8 cellular contexts compared by ENCODE assay signal in the genomic region with DNA sequence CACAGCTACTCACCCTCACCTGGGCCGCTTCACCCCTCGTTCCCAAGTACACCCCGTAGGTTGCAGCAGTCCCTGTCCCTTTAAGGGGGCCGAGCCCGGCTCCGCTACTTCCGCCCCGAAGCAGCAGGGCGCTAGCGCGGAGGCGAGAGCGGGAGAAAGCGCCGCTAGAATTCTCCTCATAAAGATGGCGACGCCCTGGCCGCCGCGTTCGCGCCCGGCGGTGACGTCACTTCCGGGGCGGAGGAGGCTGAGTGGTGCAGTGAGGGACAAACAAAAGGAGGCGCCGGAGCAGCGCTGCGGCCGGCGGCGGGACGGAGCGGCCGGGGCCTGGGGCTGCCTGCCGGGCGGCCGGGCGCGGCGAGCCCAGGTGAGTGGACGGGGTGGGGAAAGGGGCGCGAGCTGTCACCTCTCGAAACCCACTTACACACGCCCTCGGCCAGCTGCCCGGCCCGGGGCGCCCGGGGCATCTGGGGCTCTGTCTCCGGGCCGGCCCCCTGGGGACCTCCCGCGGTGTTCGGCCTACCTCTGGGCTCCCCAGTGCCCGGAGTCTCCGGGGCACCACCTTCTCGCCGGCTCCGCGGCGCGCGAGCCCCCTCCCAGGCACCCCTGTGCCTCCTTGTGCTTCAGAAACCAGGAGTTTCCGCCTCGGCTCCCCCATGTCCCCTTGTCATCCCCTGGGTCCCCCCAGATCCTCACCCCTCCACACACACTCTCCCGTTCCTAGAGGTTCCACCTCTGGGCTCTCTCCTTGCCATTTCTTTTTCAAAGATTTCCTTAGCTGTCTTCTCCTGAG. TPM values are rescaled to one million over a fixed set of nuclear protein-coding genes. Genes with fewer than 3 reads are reported as not detected.
DNase-seq lines count a peak whose midpoint lies in the region; ATAC-seq and TF ChIP-seq lines count a peak whose summit lies in the region.

A gene (minus strand): TSS at position 67 of the 793 bp plus-strand sequence. CDS start 36,545 bp downstream, outside the sequence.
A gene (plus strand): TSS at position 250 of the 793 bp plus-strand sequence. CDS start 25,032 bp downstream, outside the sequence.

- H4K8ac ChIP-seq in trophoblast cell (ENCODE audit: low read depth, low read length): peak within 1 kb of the TSS; percentile 80

- peak within 1 kb of the TSS; percentile 23 for H3K4ac ChIP-seq in trophoblast cell (ENCODE audit: low read depth, low read length)

- peak within 1 kb of the TSS; percentile 77 for H3K4me2 ChIP-seq in trophoblast cell (ENCODE audit: low read length)

- no peak within 1 kb of the TSS for H3K23ac ChIP-seq in trophoblast cell (ENCODE audit: low read length)

- peak within 1 kb of the TSS; percentile 91 for H3K27ac ChIP-seq in adipose tissue (ENCODE audit: low read depth, low read length)
- H3K27ac ChIP-seq in trophoblast cell (ENCODE audit: low read depth, low read length): peak within 1 kb of the TSS; percentile 46
- H3K27ac ChIP-seq in transverse colon: peak within 1 kb of the TSS; percentile 98 to 100 (median 98)

- H2AFZ ChIP-seq in trophoblast cell (ENCODE audit: insufficient read depth, low read length, poor library complexity): peak within 1 kb of the TSS; percentile 83

- no peak for TF ChIP-seq EP300 in transverse colon (IDR thresholded peaks at IDR 0.05; ENCODE audit: low read depth)

- peak within 1 kb of the TSS; percentile 72 for H2BK5ac ChIP-seq in trophoblast cell (ENCODE audit: low read depth, low read length, poor library complexity)

- peaks cover 10% of the 10 kb centered on the region for H3K79me1 ChIP-seq in trophoblast cell (ENCODE audit: low read length)

- H3K27ac Mint-ChIP-seq in T-cell: peak within 1 kb of the TSS; percentile 94 to 97

- peak within 1 kb of the TSS; percentile 40 for H4K12ac ChIP-seq in trophoblast cell (ENCODE audit: low read depth, low read length)

- POLR2A ChIA-PET in T-cell (lab: Charles Lee): interaction anchor here in 1 of 2 donors (0.5 kb wide), 1 partner anchor 45 kb away, joined by 3 read pairs; no protein-coding TSS in a partner anchor

- H3K4me3 ChIP-seq in trophoblast cell (ENCODE audit: low read depth, low read length): peak within 1 kb of the TSS; percentile 86
- H3K4me3 ChIP-seq in transverse colon: peak within 1 kb of the TSS; percentile 95 to 100 (median 98)

- intact Hi-C loops in cardiac septum (cut with DNase I): loop anchor here (2.0 kb wide), 1 partner anchor 39 kb away; a partner anchor contains a TSS
- intact Hi-C loops in transverse colon (cut with DNase I; ENCODE audit: low total_unique reads): loop anchor here (2.0 kb wide), 1 partner anchor 33 kb away; no protein-coding TSS in a partner anchor

- H3K9me3 Mint-ChIP-seq in T-cell: no peaks in the 10 kb centered on the region

- peak within 1 kb of the TSS; percentile 54 for H2BK120ac ChIP-seq in trophoblast cell (ENCODE audit: insufficient read depth, low read length, poor library complexity)

- H3K18ac ChIP-seq in trophoblast cell (ENCODE audit: low read length): peak within 1 kb of the TSS; percentile 82

- peaks cover 7% of the 10 kb centered on the region for H3K36me3 Mint-ChIP-seq in T-cell

- peak within 1 kb of the TSS; percentile 17 for H2AK5ac ChIP-seq in trophoblast cell (ENCODE audit: low read length)

- 0 to 1% (median 1%) methylated on average over 45 to 70 of the region's 70 CpGs for WGBS in adipose tissue, 3 donors
- WGBS in trophoblast cell (ENCODE audit: extremely low coverage, insufficient coverage, insufficient read length): no CpG with 5 or more reads among the region's 70 CpGs
- 0% methylated on average over 35 of the region's 70 CpGs; no CpG with 5 or more reads in 1 of the 2 donors for WGBS in transverse colon (ENCODE audit: low coverage in 1 of 2), 2 donors

- peaks cover 56 to 66% (median 63%) of the 10 kb centered on the region in 3 donors for H3K4me1 Mint-ChIP-seq in T-cell

- H3K79me2 ChIP-seq in trophoblast cell (ENCODE audit: control insufficient read depth, insufficient read depth, low read length, poor library complexity): peaks cover 25% of the 10 kb centered on the region

- H3K27me3 Mint-ChIP-seq in T-cell: no peaks in the 10 kb centered on the region

- H3K36me3 ChIP-seq in trophoblast cell (ENCODE audit: control insufficient read depth in 1 of 2, insufficient read depth in 2 of 2, low read length in 2 of 2) (peaks cover 13 to 27% of the 10 kb centered on the region in 2 experiments), transverse colon (peaks cover 0 to 8% (median 0%) of the 10 kb centered on the region in 4 donors)

- in situ Hi-C loops in GM13977 (cut with MboI; ENCODE audit: low pct_unique_long_range_greater_than_20kb, low sequenced_read_pairs, unreplicated experiment): no loop called here
- in situ Hi-C loops in transverse colon (cut with MboI; ENCODE audit: low pct_ligation_motif_present in 1 of 4, low pct_unique_long_range_greater_than_20kb in 1 of 4, low sequenced_read_pairs in 3 of 4): no loop called here

- H3K4me1 ChIP-seq in trophoblast cell (ENCODE audit: control insufficient read depth in 1 of 2, insufficient read depth in 2 of 2, low read length in 2 of 2) (peaks cover 8 to 14% of the 10 kb centered on the region in 2 experiments), transverse colon (peaks cover 6 to 48% (median 28%) of the 10 kb centered on the region in 4 donors)

- H2BK12ac ChIP-seq in trophoblast cell (ENCODE audit: low read length): peak within 1 kb of the TSS; percentile 29

- peak within 1 kb of the TSS; percentile 94 to 98 (median 97) for H3K4me3 Mint-ChIP-seq in T-cell

- TF ChIP-seq CTCF in GM13977 (IDR thresholded peaks at IDR 0.05; ENCODE audit: extremely low read depth, insufficient read depth, missing control alignments) (peak; percentile 0), transverse colon (IDR thresholded peaks at IDR 0.05) (peak in 1 of 5 experiments; percentile 21)

- no peak for TF ChIP-seq POLR2A in transverse colon (IDR thresholded peaks at IDR 0.05)

- peak within 1 kb of the TSS; percentile 48 for H3K14ac ChIP-seq in trophoblast cell (ENCODE audit: low read length)

- ATAC-seq in HG02870 (IDR thresholded peaks at IDR 0.05; ENCODE audit: unreplicated experiment) (peak; percentile 88), T-cell (replicated peaks in 1 of 4) (peak; percentile 94 to 96 (median 96))

- peak; percentile 97 for DNase-seq in GM13977 (ENCODE audit: low spot score)
- peak; percentile 93 for DNase-seq in NCI-H146 (lab: John Stamatoyannopoulos, UW)
- peak; percentile 95 to 99 (median 98) for DNase-seq in T-cell
- peak; percentile 99 for DNase-seq in cardiac septum (ENCODE audit: low spot score)
- DNase-seq in trophoblast cell: peak; percentile 97 to 99
- peak; percentile 98 for DNase-seq in transverse colon

- H3K27me3 ChIP-seq in trophoblast cell (ENCODE audit: insufficient read depth, low read length) (no peaks in the 10 kb centered on the region), transverse colon (no peaks in the 10 kb centered on the region)

- CTCF ChIA-PET in T-cell (lab: Charles Lee): interaction anchor here in 1 of 2 donors (1.3 kb wide), 1 partner anchor 19 kb away, joined by 4 read pairs; no protein-coding TSS in a partner anchor

- H4K91ac ChIP-seq in trophoblast cell (ENCODE audit: low read depth, low read length): peak within 1 kb of the TSS; percentile 87

- H3K9ac ChIP-seq in trophoblast cell (ENCODE audit: low read length): peak within 1 kb of the TSS; percentile 68

- H3K9me3 ChIP-seq in trophoblast cell (ENCODE audit: insufficient read depth, low read depth, low read length): no peaks in the 10 kb centered on the region
- no peaks in the 10 kb centered on the region for H3K9me3 ChIP-seq in transverse colon

RNA-seq across cellular contexts. Expression of the first gene that starts in this region (rescaled TPM):
- total RNA-seq in T-cell (10 to 100 TPM in 4 of 5 donors, 1 to 10 TPM in 1; 9.7 to 15.6 (median 11.7) TPM), cardiac septum (9.2 TPM), transverse colon (1 to 10 TPM in 2 of 4 donors, not detected in 2; 1.6 to 3.5 TPM)
- 1 to 10 TPM; 1.7 to 6.2 (median 3.3) TPM for polyA plus RNA-seq in adipose tissue
- polyA plus RNA-seq in trophoblast cell (2013): 3.3 and 4.0 TPM in 2 replicates

RNA-seq across cellular contexts. Expression of the second gene that starts in this region (rescaled TPM):
- total RNA-seq in T-cell: 10 to 100 TPM; 30.7 to 34.3 (median 33.9) TPM
- 10 to 100 TPM; 15.3 to 31.3 (median 21.6) TPM for polyA plus RNA-seq in adipose tissue
- total RNA-seq in cardiac septum: 24.2 TPM
- polyA plus RNA-seq in trophoblast cell (2013): 39.7 and 40.9 TPM in 2 replicates
- 100 to 1,000 TPM in 1 of 4 donors, 10 to 100 TPM in 3; 29.4 to 116 (median 35.5) TPM for total RNA-seq in transverse colon

Comparison
In these comparisons a context has a peak if more than half of its experiments do, and no peak if none do; other contexts are left out.
1. Peak in every context shown above with its lines: DNase-seq, ATAC-seq, H3K4me3 ChIP-seq and H3K27ac ChIP-seq.
2. H3K27ac ChIP-seq: peak in every context shown above with its lines; median percentile 98 in transverse colon; 91 in adipose tissue; 46 in trophoblast cell.